Comparison of ENCODE assay signal across 1 cellular context in the genomic region with DNA sequence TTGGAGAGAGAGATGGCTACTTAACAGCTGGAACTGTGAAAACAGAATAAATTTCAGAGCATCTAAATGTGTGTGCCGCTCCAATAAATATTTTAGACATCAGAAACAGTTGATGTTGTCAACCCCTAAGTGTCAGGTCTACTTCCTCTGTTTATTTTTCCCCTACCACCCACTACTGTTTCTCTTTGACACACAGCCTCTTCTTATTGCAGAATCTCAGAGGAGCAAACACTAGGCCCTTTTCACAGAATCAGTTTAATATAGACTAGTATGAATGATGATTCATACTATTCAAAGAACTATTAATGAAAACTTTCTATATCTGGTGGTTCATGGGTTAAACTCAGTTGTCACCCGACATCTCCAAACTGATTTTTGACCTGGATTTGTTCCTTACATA.
A peak's percentile ranks its signal among the peaks of the same experiment; 100 is the strongest.
TF ChIP-seq lines count a peak whose summit lies in the region.

No MANE protein-coding gene starts in this region.

TF ChIP-seq in GM12878, 131 proteins besides CTCF, POLR2A, EP300 and RAD21:
- TF ChIP-seq JUNB (IDR thresholded peaks at IDR 0.05) (peak; percentile 67), NRF1 (conservative IDR thresholded peaks at IDR 0.05; ENCODE audit: low read depth, low read length) (no peak), ZNF274 (IDR thresholded peaks at IDR 0.05; ENCODE audit: insufficient read depth, insufficient read length) (no peak), SPI1 (IDR thresholded peaks at IDR 0.05; ENCODE audit: borderline replicate concordance, insufficient read depth, low read depth, low read length) (peak; percentile 41; the same call in 1 of the 2 replicates), IKZF1 (conservative IDR thresholded peaks at IDR 0.05) (peak; percentile 53), HCFC1 (IDR thresholded peaks at IDR 0.05; ENCODE audit: low read length) (no peak), ATF7 (IDR thresholded peaks at IDR 0.05; ENCODE audit: low read depth) (peak; percentile 42; the same call in 1 of the 2 replicates), HDGF (IDR thresholded peaks at IDR 0.05) (no peak), ZNF24 (IDR thresholded peaks at IDR 0.05) (0 out of 2 replicates have a peak, but pooled peaks have one; percentile 11), DPF2 (IDR thresholded peaks at IDR 0.05) (peak; percentile 83; the same call in 1 of the 2 replicates), NFIC (IDR thresholded peaks at IDR 0.05; ENCODE audit: low read depth, low read length) (peak; percentile 52; the same call in 1 of the 2 replicates), POU2F2 (IDR thresholded peaks at IDR 0.05; ENCODE audit: borderline replicate concordance, low read depth, low read length) (no peak), MTA2 (IDR thresholded peaks at IDR 0.05; ENCODE audit: low read depth) (peak; percentile 70), CREM (IDR thresholded peaks at IDR 0.05; ENCODE audit: low read depth) (0 out of 2 replicates have a peak, but pooled peaks have one; percentile 34), RUNX3 (IDR thresholded peaks at IDR 0.05; ENCODE audit: low read length) (no peak), BMI1 (IDR thresholded peaks at IDR 0.05; ENCODE audit: borderline replicate concordance) (peak; percentile 61; the same call in 1 of the 2 replicates), MYC (IDR thresholded peaks at IDR 0.05; ENCODE audit: insufficient read depth, insufficient read length, insufficient replicate concordance, low read length, severe bottlenecking) (no peak), MEF2A (IDR thresholded peaks at IDR 0.05; ENCODE audit: insufficient read depth, low read depth, low read length) (peak; percentile 62; the same call in 1 of the 2 replicates), IKZF2 (IDR thresholded peaks at IDR 0.05) (peak; percentile 31 to 41; a peak in 2 of 4 replicates), SMAD5 (IDR thresholded peaks at IDR 0.05; ENCODE audit: low read depth) (no peak), CHD4 (IDR thresholded peaks at IDR 0.05) (no peak), CHD2 (IDR thresholded peaks at IDR 0.05; ENCODE audit: borderline replicate concordance, low read depth, low read length) (peak; percentile 25; the same call in 1 of the 2 replicates), ZNF217 (IDR thresholded peaks at IDR 0.05) (0 out of 2 replicates have a peak, but pooled peaks have one; percentile 50), TARDBP (IDR thresholded peaks at IDR 0.05; ENCODE audit: borderline replicate concordance) (no peak), RBBP5 (conservative IDR thresholded peaks at IDR 0.05) (no peak), PAX8 (IDR thresholded peaks at IDR 0.05) (no peak), EGR1 (IDR thresholded peaks at IDR 0.05; ENCODE audit: borderline replicate concordance in 1 of 2, low read depth in 2 of 2, low read length in 2 of 2) (0 out of 3 replicates have a peak, but pooled peaks of 1 of the 2 experiments have one; percentile 14), MEF2B (IDR thresholded peaks at IDR 0.05; ENCODE audit: partially characterized antibody, poor library complexity, severe bottlenecking) (peak; percentile 52), BCL11A (IDR thresholded peaks at IDR 0.05; ENCODE audit: low read depth, low read length) (peak; percentile 20; the same call in 1 of the 2 replicates)
- TF ChIP-seq, protein P1, sequence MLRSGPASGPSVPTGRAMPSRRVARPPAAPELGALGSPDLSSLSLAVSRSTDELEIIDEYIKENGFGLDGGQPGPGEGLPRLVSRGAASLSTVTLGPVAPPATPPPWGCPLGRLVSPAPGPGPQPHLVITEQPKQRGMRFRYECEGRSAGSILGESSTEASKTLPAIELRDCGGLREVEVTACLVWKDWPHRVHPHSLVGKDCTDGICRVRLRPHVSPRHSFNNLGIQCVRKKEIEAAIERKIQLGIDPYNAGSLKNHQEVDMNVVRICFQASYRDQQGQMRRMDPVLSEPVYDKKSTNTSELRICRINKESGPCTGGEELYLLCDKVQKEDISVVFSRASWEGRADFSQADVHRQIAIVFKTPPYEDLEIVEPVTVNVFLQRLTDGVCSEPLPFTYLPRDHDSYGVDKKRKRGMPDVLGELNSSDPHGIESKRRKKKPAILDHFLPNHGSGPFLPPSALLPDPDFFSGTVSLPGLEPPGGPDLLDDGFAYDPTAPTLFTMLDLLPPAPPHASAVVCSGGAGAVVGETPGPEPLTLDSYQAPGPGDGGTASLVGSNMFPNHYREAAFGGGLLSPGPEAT (IDR thresholded peaks at IDR 0.05; ENCODE audit: low read depth): peak; percentile 32; the same call in 1 of the 2 replicates
- TF ChIP-seq, protein P2, sequence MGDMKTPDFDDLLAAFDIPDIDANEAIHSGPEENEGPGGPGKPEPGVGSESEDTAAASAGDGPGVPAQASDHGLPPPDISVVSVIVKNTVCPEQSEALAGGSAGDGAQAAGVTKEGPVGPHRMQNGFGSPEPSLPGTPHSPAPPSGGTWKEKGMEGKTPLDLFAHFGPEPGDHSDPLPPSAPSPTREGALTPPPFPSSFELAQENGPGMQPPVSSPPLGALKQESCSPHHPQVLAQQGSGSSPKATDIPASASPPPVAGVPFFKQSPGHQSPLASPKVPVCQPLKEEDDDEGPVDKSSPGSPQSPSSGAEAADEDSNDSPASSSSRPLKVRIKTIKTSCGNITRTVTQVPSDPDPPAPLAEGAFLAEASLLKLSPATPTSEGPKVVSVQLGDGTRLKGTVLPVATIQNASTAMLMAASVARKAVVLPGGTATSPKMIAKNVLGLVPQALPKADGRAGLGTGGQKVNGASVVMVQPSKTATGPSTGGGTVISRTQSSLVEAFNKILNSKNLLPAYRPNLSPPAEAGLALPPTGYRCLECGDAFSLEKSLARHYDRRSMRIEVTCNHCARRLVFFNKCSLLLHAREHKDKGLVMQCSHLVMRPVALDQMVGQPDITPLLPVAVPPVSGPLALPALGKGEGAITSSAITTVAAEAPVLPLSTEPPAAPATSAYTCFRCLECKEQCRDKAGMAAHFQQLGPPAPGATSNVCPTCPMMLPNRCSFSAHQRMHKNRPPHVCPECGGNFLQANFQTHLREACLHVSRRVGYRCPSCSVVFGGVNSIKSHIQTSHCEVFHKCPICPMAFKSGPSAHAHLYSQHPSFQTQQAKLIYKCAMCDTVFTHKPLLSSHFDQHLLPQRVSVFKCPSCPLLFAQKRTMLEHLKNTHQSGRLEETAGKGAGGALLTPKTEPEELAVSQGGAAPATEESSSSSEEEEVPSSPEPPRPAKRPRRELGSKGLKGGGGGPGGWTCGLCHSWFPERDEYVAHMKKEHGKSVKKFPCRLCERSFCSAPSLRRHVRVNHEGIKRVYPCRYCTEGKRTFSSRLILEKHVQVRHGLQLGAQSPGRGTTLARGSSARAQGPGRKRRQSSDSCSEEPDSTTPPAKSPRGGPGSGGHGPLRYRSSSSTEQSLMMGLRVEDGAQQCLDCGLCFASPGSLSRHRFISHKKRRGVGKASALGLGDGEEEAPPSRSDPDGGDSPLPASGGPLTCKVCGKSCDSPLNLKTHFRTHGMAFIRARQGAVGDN (IDR thresholded peaks at IDR 0.05): no peak
